10 cellular contexts compared by ENCODE assay signal in the genomic region with DNA sequence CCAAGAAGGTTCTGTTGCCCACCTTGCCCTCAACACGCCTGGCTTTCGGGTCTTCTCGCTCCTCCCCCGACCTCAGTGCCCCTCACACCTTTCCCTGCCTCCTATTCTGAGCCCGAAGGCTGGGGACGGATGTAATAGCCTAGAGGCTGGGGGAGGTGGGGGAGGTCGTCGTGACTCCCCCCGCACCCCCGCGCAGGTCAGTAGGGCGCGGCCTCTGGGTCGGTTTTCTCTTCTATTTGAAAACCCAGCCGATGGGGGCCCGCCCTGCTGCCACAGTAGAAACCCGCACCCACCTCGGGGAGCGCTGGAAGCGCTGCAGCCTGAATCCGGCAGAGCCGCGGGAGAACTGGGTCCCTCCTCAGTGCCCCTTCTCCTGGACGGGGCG. TPM values are rescaled to one million over a fixed set of nuclear protein-coding genes. Genes with fewer than 3 reads are reported as not detected.
DNase-seq lines count a peak whose midpoint lies in the region; ATAC-seq lines count a peak whose summit lies in the region.
"Had no signal": no experiment of that assay in that cellular context is flagged by ENCODE, and none has a peak within 500 bp of the region (broad histone marks: within the 10 kb centered on the region; RNA-seq: fewer than 3 reads in every experiment).

No MANE protein-coding gene starts in this region.

- no peak overlapping the region for H3K27ac Mint-ChIP-seq in activated CD8-positive, alpha-beta T cell treated with anti-CD3 and anti-CD28 coated beads, Interleukin-2, amount 10 ng/mL, durations not matched to agents 7 days and 5 days
- H3K27ac Mint-ChIP-seq in immature natural killer cell: no peak overlapping the region
- H3K27ac Mint-ChIP-seq: activated naive CD8-positive, alpha-beta T cell treated with anti-CD3 and anti-CD28 coated beads, Interleukin-2, amount 10 ng/mL, durations not matched to agents 7 days and 5 days had no signal

- no peak for ATAC-seq in activated CD8-positive, alpha-beta T cell treated with anti-CD3 and anti-CD28 coated beads, Interleukin-2, amount 10 ng/mL, durations not matched to agents 7 days and 5 days
- ATAC-seq in HG02588 (IDR thresholded peaks at IDR 0.05; ENCODE audit: unreplicated experiment): no peak

- H3K27me3 ChIP-seq in H7 (ENCODE audit: control insufficient read depth, insufficient read depth, low read length): no peaks in the 10 kb centered on the region
- H3K27me3 ChIP-seq in skeletal muscle satellite cell (ENCODE audit: control insufficient read depth, insufficient read depth, low read length): peaks cover 48% of the 10 kb centered on the region

- peaks cover 3% of the 10 kb centered on the region for H3K4me1 Mint-ChIP-seq in activated CD8-positive, alpha-beta T cell treated with anti-CD3 and anti-CD28 coated beads, Interleukin-2, amount 10 ng/mL, durations not matched to agents 7 days and 5 days (ENCODE audit: low read depth)
- H3K4me1 Mint-ChIP-seq in immature natural killer cell: peaks cover 22 to 29% of the 10 kb centered on the region in 2 donors
- H3K4me1 Mint-ChIP-seq: activated naive CD8-positive, alpha-beta T cell treated with anti-CD3 and anti-CD28 coated beads, Interleukin-2, amount 10 ng/mL, durations not matched to agents 7 days and 5 days had no signal

- CTCF ChIA-PET in activated CD8-positive, alpha-beta T cell treated with anti-CD3 and anti-CD28 coated beads, Interleukin-2, amount 10 ng/mL, durations not matched to agents 7 days and 5 days (lab: Charles Lee): no interaction called here

- peak overlapping the region; percentile 52 for H3K4me3 Mint-ChIP-seq in activated CD8-positive, alpha-beta T cell treated with anti-CD3 and anti-CD28 coated beads, Interleukin-2, amount 10 ng/mL, durations not matched to agents 7 days and 5 days
- peak overlapping the region; percentile 72 to 81 (median 78) for H3K4me3 Mint-ChIP-seq in immature natural killer cell

- H3K4me1 ChIP-seq in skeletal muscle satellite cell (ENCODE audit: control insufficient read depth, insufficient read depth, low read length): no peaks in the 10 kb centered on the region

- no peak overlapping the region for H3K9ac ChIP-seq in skeletal muscle satellite cell (ENCODE audit: low read depth, low read length)

- no peaks in the 10 kb centered on the region for H3K9me3 ChIP-seq in skeletal muscle satellite cell (replicated peaks; ENCODE audit: low read length)

- H3K4me3 ChIP-seq in H7 (ENCODE audit: insufficient read depth, low read depth, low read length) (peak overlapping the region; percentile 67), skeletal muscle satellite cell (ENCODE audit: low read length) (no peak overlapping the region)

- H3K36me3 ChIP-seq in H7 (replicated peaks; ENCODE audit: control insufficient read depth, insufficient read depth, low read length) (0 out of 2 replicates have a peak, but pooled peaks cover 1% of the 10 kb centered on the region), skeletal muscle satellite cell (ENCODE audit: insufficient read depth, low read length) (no peaks in the 10 kb centered on the region)

- H3K36me3 Mint-ChIP-seq in activated CD8-positive, alpha-beta T cell treated with anti-CD3 and anti-CD28 coated beads, Interleukin-2, amount 10 ng/mL, durations not matched to agents 7 days and 5 days (ENCODE audit: low read depth): no peaks in the 10 kb centered on the region
- H3K36me3 Mint-ChIP-seq in immature natural killer cell: no peaks in the 10 kb centered on the region
- H3K36me3 Mint-ChIP-seq: activated naive CD8-positive, alpha-beta T cell treated with anti-CD3 and anti-CD28 coated beads, Interleukin-2, amount 10 ng/mL, durations not matched to agents 7 days and 5 days had no signal

- peak overlapping the region; percentile 82 for H3K4me2 ChIP-seq in skeletal muscle satellite cell (ENCODE audit: low read length)

- H3K9me3 Mint-ChIP-seq in activated CD8-positive, alpha-beta T cell treated with anti-CD3 and anti-CD28 coated beads, Interleukin-2, amount 10 ng/mL, durations not matched to agents 7 days and 5 days (ENCODE audit: insufficient read depth): no peaks in the 10 kb centered on the region
- H3K9me3 Mint-ChIP-seq in immature natural killer cell: no peaks in the 10 kb centered on the region
- H3K9me3 Mint-ChIP-seq: activated naive CD8-positive, alpha-beta T cell treated with anti-CD3 and anti-CD28 coated beads, Interleukin-2, amount 10 ng/mL, durations not matched to agents 7 days and 5 days had no signal

- peaks cover 66% of the 10 kb centered on the region for H3K27me3 Mint-ChIP-seq in activated CD8-positive, alpha-beta T cell treated with anti-CD3 and anti-CD28 coated beads, Interleukin-2, amount 10 ng/mL, durations not matched to agents 7 days and 5 days (ENCODE audit: low read depth)
- peaks cover 5 to 15% (median 12%) of the 10 kb centered on the region in 3 donors for H3K27me3 Mint-ChIP-seq in immature natural killer cell (ENCODE audit: low read depth in 3 of 3)

- POLR2A ChIA-PET in activated CD8-positive, alpha-beta T cell treated with anti-CD3 and anti-CD28 coated beads, Interleukin-2, amount 10 ng/mL, durations not matched to agents 7 days and 5 days (lab: Charles Lee): interaction anchor here (0.6 kb wide), 1 partner anchor 46 kb away, joined by 3 read pairs; no protein-coding TSS in a partner anchor

- DNase-seq in H7 (peak; percentile 74), immature natural killer cell (no peak), NCI-H2107 treated with DMSO at 0.1 percent for 48 hours (lab: John Stamatoyannopoulos, UW; ENCODE audit: unreplicated experiment) (no peak), NCI-H2227 (lab: John Stamatoyannopoulos, UW; ENCODE audit: unreplicated experiment) (no peak)
- no peak for DNase-seq in activated CD8-positive, alpha-beta T cell treated with anti-CD3 and anti-CD28 coated beads, Interleukin-2, amount 10 ng/mL, durations not matched to agents 7 days and 5 days
- DNase-seq: activated naive CD8-positive, alpha-beta T cell treated with anti-CD3 and anti-CD28 coated beads, Interleukin-2, amount 10 ng/mL, durations not matched to agents 7 days and 5 days; RPMI8226 had no signal

RNA-seq across cellular contexts. Expression of gene RBPMS2, which starts 1.0 kb away (rescaled TPM):
- total RNA-seq in H7 (2014; rRNA removed; shearing (Covaris generic)): 8.5 and 9.4 TPM in 2 replicates
- not detected for total RNA-seq in activated CD8-positive, alpha-beta T cell treated with anti-CD3 and anti-CD28 coated beads, Interleukin-2, amount 10 ng/mL, durations not matched to agents 7 days and 5 days
- polyA plus RNA-seq in immature natural killer cell: 1 to 10 TPM in 2 of 3 donors, under 1 TPM in 1; 0.22 to 2.9 (median 1.2) TPM
- total RNA-seq in skeletal muscle satellite cell (2012; rRNA removed): not detected in 2 replicates
- total RNA-seq: activated naive CD8-positive, alpha-beta T cell treated with anti-CD3 and anti-CD28 coated beads, Interleukin-2, amount 10 ng/mL, durations not matched to agents 7 days and 5 days had no signal
- polyA plus RNA-seq: keratinocyte had no signal

RNA-seq across cellular contexts. Expression of gene PIF1, which starts 49.1 kb away (rescaled TPM):
- total RNA-seq in H7 (2014; rRNA removed; shearing (Covaris generic)): 100 and 124 TPM in 2 replicates
- 10 to 100 TPM; 69.1 to 71.1 TPM for total RNA-seq in activated CD8-positive, alpha-beta T cell treated with anti-CD3 and anti-CD28 coated beads, Interleukin-2, amount 10 ng/mL, durations not matched to agents 7 days and 5 days
- polyA plus RNA-seq in immature natural killer cell: 1 to 10 TPM; 1.1 to 2.5 (median 2.1) TPM
- total RNA-seq in skeletal muscle satellite cell (2012; rRNA removed): 8.1 and 9.8 TPM in 2 replicates
